10 cellular contexts compared by ENCODE assay signal in genomic region chr6:44004625-44005506, GRCh38.
A peak's percentile ranks its signal among the peaks of the same experiment; 100 is the strongest.
DNase-seq lines count a peak whose midpoint lies in the region; ATAC-seq and TF ChIP-seq lines count a peak whose summit lies in the region.
"Had no signal": no experiment of that assay in that cellular context is flagged by ENCODE, and none has a peak within 500 bp of the region (broad histone marks: within the 10 kb centered on the region; RNA-seq: fewer than 3 reads in every experiment).

No MANE protein-coding gene starts in this region.

- intact Hi-C loops in transverse colon (cut with DNase I; ENCODE audit: low total_unique reads): no loop called here
- intact Hi-C loops in stomach (cut with DNase I; ENCODE audit: low total_unique reads): no loop called here

- peak; percentile 58 for TF ChIP-seq CTCF in GM12873 (IDR thresholded peaks at IDR 0.05; ENCODE audit: insufficient read depth, low read depth, low read length, missing control alignments)
- peak; percentile 22 for TF ChIP-seq CTCF in RWPE2 (IDR thresholded peaks at IDR 0.05; ENCODE audit: poor library complexity, severe bottlenecking)
- TF ChIP-seq CTCF in transverse colon (IDR thresholded peaks at IDR 0.05): no peak
- no peak for TF ChIP-seq CTCF in stomach (IDR thresholded peaks at IDR 0.05)

- 54 to 60% methylated on average over 1 to 7 of the region's 7 CpGs for WGBS in transverse colon (ENCODE audit: low coverage in 1 of 2), 2 donors
- 53 to 73% (median 62%) methylated on average over 3 to 7 of the region's 7 CpGs for WGBS in stomach, 5 donors

- no peak overlapping the region for H2AFZ ChIP-seq in ACC112 (ENCODE audit: low read length, unreplicated experiment)

- no peaks in the 10 kb centered on the region for H3K79me2 ChIP-seq in ACC112 (ENCODE audit: control insufficient read depth, insufficient read depth, low read length, unreplicated experiment)

- in situ Hi-C loops in transverse colon (cut with MboI; ENCODE audit: low pct_ligation_motif_present in 1 of 4, low pct_unique_long_range_greater_than_20kb in 1 of 4, low sequenced_read_pairs in 3 of 4): no loop called here

- no peaks in the 10 kb centered on the region for H3K9me3 ChIP-seq in RWPE2 (ENCODE audit: severe bottlenecking)
- no peaks in the 10 kb centered on the region for H3K9me3 ChIP-seq in transverse colon
- H3K9me3 ChIP-seq in stomach: no peaks in the 10 kb centered on the region

- H3K4me1 ChIP-seq in ACC112 (ENCODE audit: control insufficient read depth, insufficient read depth, low read length, unreplicated experiment) (peaks cover 47% of the 10 kb centered on the region), RWPE2 (ENCODE audit: insufficient read depth, poor library complexity, severe bottlenecking) (peaks cover 5% of the 10 kb centered on the region), transverse colon (peaks cover 3 to 25% (median 13%) of the 10 kb centered on the region in 4 donors), stomach (peaks cover 8 to 29% (median 18%) of the 10 kb centered on the region in 4 donors)

- H3K27ac ChIP-seq in ACC112 (ENCODE audit: low read depth, low read length) (peak overlapping the region; percentile 1; the same call in 1 of the 2 replicates), RWPE2 (ENCODE audit: poor library complexity, severe bottlenecking) (no peak overlapping the region), transverse colon (no peak overlapping the region), stomach (no peak overlapping the region)

- H3K36me3 ChIP-seq in ACC112 (ENCODE audit: insufficient read depth, low read length) (no peaks in the 10 kb centered on the region), RWPE2 (ENCODE audit: low read depth) (no peaks in the 10 kb centered on the region), transverse colon (no peaks in the 10 kb centered on the region), stomach (no peaks in the 10 kb centered on the region)

- TF ChIP-seq EP300 in transverse colon (IDR thresholded peaks at IDR 0.05; ENCODE audit: low read depth) (no peak), stomach (IDR thresholded peaks at IDR 0.05) (no peak)

- H3K4me3 ChIP-seq in ACC112 (ENCODE audit: low read depth, low read length): no peak overlapping the region
- no peak overlapping the region for H3K4me3 ChIP-seq in RWPE2 (ENCODE audit: severe bottlenecking)
- no peak overlapping the region for H3K4me3 ChIP-seq in transverse colon
- H3K4me3 ChIP-seq in stomach: no peak overlapping the region
- H3K4me3 ChIP-seq: lung had no signal

- ATAC-seq in RWPE2 (ENCODE audit: low read depth): no peak; the same call in 2 of the 3 replicates
- no peak for ATAC-seq in stimulated activated naive CD8-positive, alpha-beta T cell treated with anti-CD3 and anti-CD28 coated beads, Interleukin-15, Interleukin-2, amounts not matched to agents 100 U/mL and 50 U/mL, for 24 hours

- no peak for TF ChIP-seq POLR2A in transverse colon (IDR thresholded peaks at IDR 0.05)
- no peak for TF ChIP-seq POLR2A in stomach (IDR thresholded peaks at IDR 0.05)

- no peaks in the 10 kb centered on the region for H3K27me3 ChIP-seq in ACC112 (ENCODE audit: insufficient read depth, low read length)
- no peaks in the 10 kb centered on the region for H3K27me3 ChIP-seq in RWPE2 (ENCODE audit: insufficient read depth, poor library complexity, severe bottlenecking)
- H3K27me3 ChIP-seq in transverse colon: peaks cover 29% of the 10 kb centered on the region
- peaks cover 0 to 68% (median 26%) of the 10 kb centered on the region in 3 donors for H3K27me3 ChIP-seq in stomach

- DNase-seq in RWPE2 (ENCODE audit: low spot score) (no peak), glomerular visceral epithelial cell (ENCODE audit: extremely low spot score) (peak; percentile 76), ureter (ENCODE audit: low spot score) (no peak), transverse colon (no peak), stomach (no peak)
- DNase-seq in stimulated activated naive CD8-positive, alpha-beta T cell treated with anti-CD3 and anti-CD28 coated beads, Interleukin-15, Interleukin-2, amounts not matched to agents 100 U/mL and 50 U/mL, for 24 hours: no peak
- DNase-seq: activated naive CD8-positive, alpha-beta T cell treated with anti-CD3 and anti-CD28 coated beads for 36 hours had no signal

Comparison
In these comparisons a context has a peak if more than half of its experiments do, and no peak if none do; other contexts are left out.
1. CTCF ChIP-seq: peak in GM12873 (single experiment) and RWPE2 (single experiment); none in transverse colon (0 of 5) and stomach (0 of 7).